In the genomic region with DNA sequence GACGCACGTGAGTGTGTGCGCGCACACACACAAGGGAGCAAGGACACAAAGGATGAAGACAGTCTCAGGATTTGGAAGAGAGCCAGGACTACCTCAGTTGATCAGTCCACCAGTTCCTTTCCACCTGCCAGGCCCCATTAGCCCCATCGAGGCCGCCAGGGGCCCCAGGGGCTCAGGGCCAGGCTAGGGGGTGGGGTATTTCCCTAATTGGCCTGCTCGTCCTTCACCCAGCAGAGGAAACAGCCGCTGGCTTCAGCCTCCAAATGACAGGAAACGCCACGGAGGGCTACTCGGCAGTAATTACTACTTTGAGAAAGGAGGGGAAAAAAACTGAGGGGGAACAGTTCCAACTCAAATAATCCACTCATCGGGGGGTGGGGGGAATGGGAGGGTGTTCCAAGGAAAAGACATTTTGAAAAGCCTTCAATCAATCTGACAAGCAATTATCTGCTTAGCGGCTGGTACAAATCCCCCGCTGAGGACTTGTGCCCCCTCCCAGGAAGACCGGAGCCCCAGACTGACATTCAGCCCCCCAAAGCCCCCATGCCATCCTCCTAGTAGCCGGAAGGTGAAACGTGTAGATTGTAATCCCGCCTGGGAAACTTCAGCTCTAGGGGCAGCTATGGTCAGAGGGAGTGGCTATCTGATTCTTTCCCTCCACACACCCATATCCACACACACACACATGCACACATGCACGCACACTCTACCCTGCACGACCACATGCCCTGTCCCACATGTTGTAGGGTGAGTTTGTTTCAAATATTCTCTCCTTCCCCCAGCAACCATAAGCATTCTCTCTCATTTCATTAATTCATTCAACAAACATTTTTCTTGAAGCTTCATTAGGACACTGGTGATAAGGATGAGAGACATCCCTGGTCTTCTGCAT, we compare ENCODE assay signal across 26 cellular contexts. TPM values are rescaled to one million over a fixed set of nuclear protein-coding genes. Genes with fewer than 3 reads are reported as not detected.
DNase-seq lines count a peak whose midpoint lies in the region; ATAC-seq and TF ChIP-seq lines count a peak whose summit lies in the region.
"Had no signal": no experiment of that assay in that cellular context is flagged by ENCODE, and none has a peak within 500 bp of the region (broad histone marks: within the 10 kb centered on the region; RNA-seq: fewer than 3 reads in every experiment).

No MANE protein-coding gene starts in this region.

- H3K27ac Mint-ChIP-seq in endodermal cell, result no peak overlapping the region
- H3K27ac Mint-ChIP-seq: activated CD4-positive, alpha-beta T cell treated with anti-CD3 and anti-CD28 coated beads for 36 hours; immature natural killer cell; T-cell had no signal

- H3K9ac ChIP-seq in endodermal cell (ENCODE audit: extremely low read depth, low read length, poor library complexity, severe bottlenecking), result no peak overlapping the region

- no peaks in the 10 kb centered on the region for H3K36me3 Mint-ChIP-seq in endodermal cell (ENCODE audit: low read depth)
- H3K36me3 Mint-ChIP-seq: immature natural killer cell, T-cell had no signal

- H3K36me3 ChIP-seq in left ventricle myocardium inferior (no peaks in the 10 kb centered on the region), endodermal cell (ENCODE audit: control insufficient read depth, insufficient read depth, low read length) (no peaks in the 10 kb centered on the region)
- H3K36me3 ChIP-seq: sigmoid colon, upper lobe of right lung had no signal

- 77 to 83% methylated on average over 7 to 16 of the region's 20 CpGs for WGBS in endodermal cell (ENCODE audit: insufficient coverage in 1 of 2, insufficient read length in 1 of 2), 2 experiments

- ATAC-seq in left cardiac atrium (no peak), GM21717 (IDR thresholded peaks at IDR 0.05; ENCODE audit: unreplicated experiment) (no peak)
- ATAC-seq: activated CD4-positive, alpha-beta T cell treated with anti-CD3 and anti-CD28 coated beads for 36 hours; activated T-cell treated with anti-CD3 and anti-CD28 coated beads, Interleukin-2, amount 50 U/mL, for 4 hours; left ventricle myocardium superior; Panc1; T-cell; upper lobe of right lung had no signal

- peaks cover 5% of the 10 kb centered on the region for H3K4me1 ChIP-seq in left ventricle myocardium inferior
- no peaks in the 10 kb centered on the region for H3K4me1 ChIP-seq in endodermal cell (ENCODE audit: control insufficient read depth, insufficient read depth, low read length)
- H3K4me1 ChIP-seq: sigmoid colon had no signal

- H3K27me3 ChIP-seq in left ventricle myocardium inferior (ENCODE audit: low read depth) (peaks cover 35% of the 10 kb centered on the region), endodermal cell (ENCODE audit: control insufficient read depth, insufficient read depth, low read length, poor library complexity, severe bottlenecking) (no peaks in the 10 kb centered on the region)
- H3K27me3 ChIP-seq: upper lobe of right lung had no signal

- H3K27me3 Mint-ChIP-seq in endodermal cell (ENCODE audit: insufficient read depth), result no peaks in the 10 kb centered on the region

- no peak overlapping the region for H3K4me3 ChIP-seq in left ventricle myocardium inferior
- no peak overlapping the region for H3K4me3 ChIP-seq in endodermal cell (ENCODE audit: low read length)
- H3K4me3 ChIP-seq: sigmoid colon, upper lobe of right lung had no signal

- peaks cover 3% of the 10 kb centered on the region for H3K4me1 Mint-ChIP-seq in endodermal cell
- H3K4me1 Mint-ChIP-seq: activated CD4-positive, alpha-beta T cell treated with anti-CD3 and anti-CD28 coated beads for 36 hours; immature natural killer cell; T-cell had no signal

- H3K4me3 Mint-ChIP-seq in endodermal cell, result no peak overlapping the region
- H3K4me3 Mint-ChIP-seq: activated CD4-positive, alpha-beta T cell treated with anti-CD3 and anti-CD28 coated beads for 36 hours; activated T-cell treated with anti-CD3 and anti-CD28 coated beads, Interleukin-2, amount 50 U/mL, for 4 hours; immature natural killer cell; T-cell had no signal

- TF ChIP-seq CTCF in left ventricle myocardium inferior (IDR thresholded peaks at IDR 0.05; ENCODE audit: borderline replicate concordance) (no peak), endodermal cell (conservative IDR thresholded peaks at IDR 0.05) (no peak)

- H3K27ac ChIP-seq in left ventricle myocardium inferior (replicated peaks) (no peak overlapping the region), endodermal cell (ENCODE audit: low read depth, low read length) (no peak overlapping the region)
- H3K27ac ChIP-seq: sigmoid colon, upper lobe of right lung had no signal

- H3K9me3 Mint-ChIP-seq in endodermal cell, result no peaks in the 10 kb centered on the region
- H3K9me3 Mint-ChIP-seq: activated T-cell treated with anti-CD3 and anti-CD28 coated beads, Interleukin-2, amount 50 U/mL, for 4 hours; immature natural killer cell; T-cell had no signal

- DNase-seq in left cardiac atrium, result peak; percentile 35
- DNase-seq in left ventricle myocardium inferior, result no peak
- peak; percentile 77 for DNase-seq in NCI-H345 (lab: John Stamatoyannopoulos, UW)
- peak; percentile 33 for DNase-seq in endodermal cell
- no peak for DNase-seq in GM03348 (ENCODE audit: low spot score)
- no peak for DNase-seq in AG08396 (ENCODE audit: low spot score)
- DNase-seq in amniotic stem cell (lab: John Stamatoyannopoulos, UW), result no peak
- DNase-seq: activated CD4-positive, alpha-beta T cell treated with anti-CD3 and anti-CD28 coated beads for 36 hours; activated CD8-positive, alpha-beta memory T cell treated with anti-CD3 and anti-CD28 coated beads for 24 hours; activated naive CD4-positive, alpha-beta T cell treated with anti-CD3 and anti-CD28 coated beads, Interleukin-2, amount 50 U/mL, for 16 hours; activated T-cell treated with anti-CD3 and anti-CD28 coated beads, Interleukin-2, amount 50 U/mL, for 4 hours; anterior cingulate cortex; C1 segment of cervical spinal cord; erythroblast; foreskin fibroblast; immature natural killer cell; Karpas-422; left ventricle myocardium superior; NCI-H2171; SIG-M5; sigmoid colon; stimulated activated CD8-positive, alpha-beta memory T cell treated with anti-CD3 and anti-CD28 coated beads, Interleukin-4, amount 100 ng/mL, for 48 hours; T-cell; upper lobe of right lung had no signal

- intact Hi-C loops in left cardiac atrium (cut with DNase I), result no loop called here
- intact Hi-C loops in left ventricle myocardium inferior (cut with micrococcal nuclease), result no loop called here

- H3K9me3 ChIP-seq in left ventricle myocardium inferior (replicated peaks), result no peaks in the 10 kb centered on the region
- H3K9me3 ChIP-seq in endodermal cell (ENCODE audit: control insufficient read depth, low read length), result no peaks in the 10 kb centered on the region
- H3K9me3 ChIP-seq: sigmoid colon, upper lobe of right lung had no signal

RNA-seq across cellular contexts. Expression of a gene that starts 42.5 kb away (rescaled TPM):
- total RNA-seq in left cardiac atrium (10 to 100 TPM; 24.8 to 32.5 TPM), left ventricle myocardium inferior (10.2 TPM), endodermal cell (1 to 10 TPM in 1 of 2 donors, under 1 TPM in 1; 0.90 to 1.5 TPM)
- polyA plus RNA-seq in endodermal cell (2013, experiment 1 of 2), result 6.6 TPM
- polyA plus RNA-seq in endodermal cell (2013, experiment 2 of 2), result 5.8 TPM
- total RNA-seq: activated CD4-positive, alpha-beta T cell treated with anti-CD3 and anti-CD28 coated beads for 36 hours had no signal

Comparison
In these comparisons a context has a peak if more than half of its experiments do, and no peak if none do; other contexts are left out.
1. DNase-seq: peak in left cardiac atrium (single experiment), NCI-H345 (single experiment) and endodermal cell (single experiment); none in left ventricle myocardium inferior (single experiment), GM03348 (single experiment), AG08396 (single experiment) and amniotic stem cell (single experiment).